Comparison of ENCODE assay signal across 19 cellular contexts in the genomic region with DNA sequence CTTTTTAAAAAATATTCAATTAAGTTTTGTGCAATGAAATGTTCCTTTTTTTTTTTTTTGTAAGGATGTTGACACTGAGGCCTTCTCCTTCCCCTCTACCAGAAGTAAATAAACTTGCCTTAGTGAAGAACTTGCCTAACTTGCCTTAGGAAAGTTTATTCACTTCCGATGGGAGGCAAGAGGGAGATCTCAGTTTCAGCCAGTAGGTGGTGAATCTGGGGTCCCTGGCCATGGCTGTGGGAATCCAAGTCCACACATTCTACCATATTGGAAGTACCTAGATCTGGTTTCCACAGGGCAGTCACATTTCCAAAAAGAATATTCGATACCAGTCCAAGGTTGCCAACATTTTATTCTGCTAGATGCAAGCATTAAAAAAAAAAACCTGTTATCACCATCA.
"Had no signal": no experiment of that assay in that cellular context is flagged by ENCODE, and none has a peak within 500 bp of the region (broad histone marks: within the 10 kb centered on the region; RNA-seq: fewer than 3 reads in every experiment).

No MANE protein-coding gene starts in this region.

- H3K4me1 ChIP-seq: ascending aorta, esophagus squamous epithelium, gastroesophageal sphincter had no signal

- ATAC-seq: activated naive CD4-positive, alpha-beta T cell treated with anti-CD3 and anti-CD28 coated beads, Interleukin-2, amount 50 U/mL, for 72 hours; activated T-helper 17 cell treated with anti-CD3 and anti-CD28 coated beads, Interleukin-2, amount 50 U/mL, for 72 hours; gastroesophageal sphincter; left colon; mucosa of descending colon; stimulated activated naive CD8-positive, alpha-beta T cell treated with anti-CD3 and anti-CD28 coated beads, Interleukin-15, Interleukin-2, amounts not matched to agents 100 U/mL and 50 U/mL, for 24 hours had no signal

- H3K4me3 ChIP-seq: ascending aorta, esophagus squamous epithelium, gastroesophageal sphincter, mucosa of descending colon had no signal

- H3K4me3 Mint-ChIP-seq: activated T-cell treated with anti-CD3 and anti-CD28 coated beads, Interleukin-2, amount 50 U/mL, for 24 hours; activated T-helper 17 cell treated with anti-CD3 and anti-CD28 coated beads, Interleukin-2, amount 50 U/mL, for 72 hours; nephron progenitor cell had no signal

- H3K27me3 ChIP-seq: ascending aorta had no signal

- H3K4me1 Mint-ChIP-seq: activated T-helper 17 cell treated with anti-CD3 and anti-CD28 coated beads, Interleukin-2, amount 50 U/mL, for 72 hours had no signal

- H3K9me3 Mint-ChIP-seq: activated T-cell treated with anti-CD3 and anti-CD28 coated beads, Interleukin-2, amount 50 U/mL, for 24 hours; activated T-helper 17 cell treated with anti-CD3 and anti-CD28 coated beads, Interleukin-2, amount 50 U/mL, for 72 hours had no signal

- H3K36me3 ChIP-seq: ascending aorta, esophagus squamous epithelium, gastroesophageal sphincter had no signal

- H3K27ac ChIP-seq: ascending aorta, esophagus squamous epithelium, gastroesophageal sphincter had no signal

- H3K27ac Mint-ChIP-seq: activated naive CD4-positive, alpha-beta T cell treated with anti-CD3 and anti-CD28 coated beads, Interleukin-2, amount 50 U/mL, for 72 hours; activated T-cell treated with anti-CD3 and anti-CD28 coated beads, Interleukin-2, amount 50 U/mL, for 24 hours; activated T-helper 17 cell treated with anti-CD3 and anti-CD28 coated beads, Interleukin-2, amount 50 U/mL, for 72 hours; nephron progenitor cell had no signal

- H3K9me3 ChIP-seq: ascending aorta, esophagus squamous epithelium, gastroesophageal sphincter, mucosa of descending colon had no signal

- H3K36me3 Mint-ChIP-seq: activated naive CD4-positive, alpha-beta T cell treated with anti-CD3 and anti-CD28 coated beads, Interleukin-2, amount 50 U/mL, for 72 hours had no signal

- DNase-seq: activated T-cell treated with anti-CD3 and anti-CD28 coated beads, Interleukin-2, amount 50 U/mL, for 24 hours; central memory CD4-positive, alpha-beta T cell; effector memory CD4-positive, alpha-beta T cell; esophagus squamous epithelium; head of caudate nucleus; hypothalamus; left colon; mesenchymal stem cell; mucosa of descending colon; nephron progenitor cell; nucleus accumbens; retina; stimulated activated CD4-positive, alpha-beta T cell treated with anti-CD3 and anti-CD28 coated beads, Interleukin-4, amount 100 ng/mL, for 4 hours; stimulated activated naive CD8-positive, alpha-beta T cell treated with anti-CD3 and anti-CD28 coated beads, Interleukin-15, Interleukin-2, amounts not matched to agents 100 U/mL and 50 U/mL, for 24 hours; T-helper 1 cell had no signal
